In the genomic region with DNA sequence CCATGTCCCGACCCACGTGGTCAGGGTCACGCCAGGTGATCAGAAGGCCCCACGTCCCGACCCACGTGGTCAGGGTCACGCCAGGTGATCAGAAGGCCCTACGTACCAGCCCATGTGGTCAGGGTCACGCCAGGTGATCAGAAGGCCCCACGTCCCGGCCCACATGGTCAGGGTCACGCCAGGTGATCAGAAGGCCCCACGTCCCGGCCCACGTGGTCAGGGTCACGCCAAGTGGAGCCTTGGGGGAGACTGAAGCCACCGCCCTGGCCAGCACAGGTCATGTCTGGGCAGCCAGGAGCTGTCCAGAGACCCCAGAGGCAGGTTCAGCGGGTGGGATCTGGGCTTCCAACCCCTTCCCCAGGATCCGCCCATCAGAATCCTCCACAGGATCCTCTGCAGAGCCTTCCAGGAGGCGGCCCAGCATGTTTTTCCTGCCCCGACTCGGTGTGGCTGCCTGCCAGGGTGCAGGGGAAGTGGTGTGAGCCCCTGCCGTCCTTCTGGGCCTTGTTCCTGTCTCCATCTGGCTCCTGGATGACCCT, we compare ENCODE assay signal across 23 cellular contexts.
"Had no signal": no experiment of that assay in that cellular context is flagged by ENCODE, and none has a peak within 500 bp of the region (broad histone marks: within the 10 kb centered on the region; RNA-seq: fewer than 3 reads in every experiment).

No MANE protein-coding gene starts in this region.

- DNase-seq: activated B cell treated with CpG ODN at 0.5 μM for 24 hours; activated CD4-positive, alpha-beta T cell treated with anti-CD3 and anti-CD28 coated beads for 48 hours; activated CD4-positive, alpha-beta T cell treated with anti-CD3 and anti-CD28 coated beads, Interleukin-2, amount 50 U/mL, for 1 hour; activated CD4-positive, alpha-beta T cell treated with anti-CD3 and anti-CD28 coated beads, Interleukin-2, amount 50 U/mL, for 48 hours; activated CD8-positive, alpha-beta memory T cell treated with anti-CD3 and anti-CD28 coated beads for 24 hours; activated CD8-positive, alpha-beta T cell treated with anti-CD3 and anti-CD28 coated beads for 36 hours; activated effector memory CD4-positive, alpha-beta T cell treated with Interleukin-2 at 50 U/mL for 16 hours; activated gamma-delta T cell treated with Interleukin-2 at 50 U/mL for 16 hours; activated naive CD4-positive, alpha-beta T cell treated with anti-CD3 and anti-CD28 coated beads, Interleukin-2, amount 50 U/mL, for 16 hours; activated naive CD4-positive, alpha-beta T cell treated with Interleukin-2 at 50 U/mL for 16 hours; activated T-cell treated with anti-CD3 and anti-CD28 coated beads, Interleukin-2, amount 50 U/mL, for 4 hours; amniotic stem cell; brain microvascular endothelial cell; effector memory CD4-positive, alpha-beta T cell; endodermal cell; foreskin fibroblast; T1000; WERI-Rb-1 had no signal

- H3K36me3 ChIP-seq: brain microvascular endothelial cell, WERI-Rb-1 had no signal

- ATAC-seq: activated CD4-positive, CD25-positive, alpha-beta regulatory T cell treated with anti-CD3 and anti-CD28 coated beads, Interleukin-2, amount 50 U/mL, for 24 hours; activated CD8-positive, alpha-beta T cell treated with anti-CD3 and anti-CD28 coated beads for 36 hours; activated T-cell treated with anti-CD3 and anti-CD28 coated beads, Interleukin-2, amount 50 U/mL, for 4 hours; activated T-helper 17 cell treated with anti-CD3 and anti-CD28 coated beads, Interleukin-2, amount 50 U/mL, for 72 hours; esophagus mucosa had no signal

- H3K4me3 ChIP-seq: coronary artery, dorsolateral prefrontal cortex had no signal

- H3K27ac ChIP-seq: brain microvascular endothelial cell, coronary artery, WERI-Rb-1 had no signal

- H3K27me3 ChIP-seq: brain microvascular endothelial cell, dorsolateral prefrontal cortex had no signal
